Comparison of ENCODE assay signal across 8 cellular contexts in the genomic region with DNA sequence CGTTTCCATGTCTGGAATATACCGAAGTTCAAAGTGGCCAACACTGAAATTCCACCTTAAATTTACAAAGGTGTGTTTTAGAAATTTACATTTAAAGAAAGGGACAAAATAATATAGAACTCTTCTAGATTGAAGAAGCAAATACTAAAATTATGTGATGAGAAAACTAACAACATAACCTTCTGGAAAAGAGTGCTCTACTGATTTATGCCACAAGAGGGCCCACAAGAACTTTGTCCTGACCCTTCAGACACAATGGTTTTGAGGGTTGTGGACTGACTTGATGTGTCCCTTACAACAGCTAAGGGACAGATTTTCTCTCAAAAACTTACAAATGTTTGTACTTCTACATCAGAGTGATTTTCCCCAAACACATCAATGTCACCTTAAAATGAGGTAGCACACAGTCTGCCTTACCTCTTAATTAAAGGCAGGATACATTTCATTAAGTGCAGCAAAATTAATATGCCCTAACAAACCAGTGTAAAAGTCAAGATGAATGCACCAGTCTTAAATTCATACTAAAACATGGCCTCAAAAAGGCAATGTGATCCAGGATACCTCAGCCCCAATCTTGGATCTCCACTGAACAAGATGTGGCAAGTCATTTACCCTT. TPM values are rescaled to one million over a fixed set of nuclear protein-coding genes. Genes with fewer than 3 reads are reported as not detected.
A peak's percentile ranks its signal among the peaks of the same experiment; 100 is the strongest.
DNase-seq lines count a peak whose midpoint lies in the region; ATAC-seq and TF ChIP-seq lines count a peak whose summit lies in the region.

No MANE protein-coding gene starts in this region.

- no peak overlapping the region for H3K4me3 Mint-ChIP-seq in activated CD4-positive, alpha-beta T cell treated with anti-CD3 and anti-CD28 coated beads, Interleukin-2, amount 10 ng/mL, durations not matched to agents 24 days and 14 days
- no peak overlapping the region for H3K4me3 Mint-ChIP-seq in natural killer cell treated with Interleukin-12 subunit alpha and Interleukin-12 subunit beta and Interleukin-15 and Interleukin-18, amount 100 ng/mL, for 72 hours

- no peaks in the 10 kb centered on the region for H3K9me3 Mint-ChIP-seq in activated CD4-positive, alpha-beta T cell treated with anti-CD3 and anti-CD28 coated beads, Interleukin-2, amount 10 ng/mL, durations not matched to agents 24 days and 14 days
- no peaks in the 10 kb centered on the region for H3K9me3 Mint-ChIP-seq in natural killer cell treated with Interleukin-12 subunit alpha and Interleukin-12 subunit beta and Interleukin-15 and Interleukin-18, amount 100 ng/mL, for 72 hours

- peak; percentile 53; the same call in 1 of the 2 replicates for TF ChIP-seq CTCF in GM12875 (IDR thresholded peaks at IDR 0.05; ENCODE audit: borderline replicate concordance, insufficient read depth, low read depth, low read length)

- no peaks in the 10 kb centered on the region for H3K27me3 Mint-ChIP-seq in activated CD4-positive, alpha-beta T cell treated with anti-CD3 and anti-CD28 coated beads, Interleukin-2, amount 10 ng/mL, durations not matched to agents 24 days and 14 days
- no peaks in the 10 kb centered on the region for H3K27me3 Mint-ChIP-seq in natural killer cell treated with Interleukin-12 subunit alpha and Interleukin-12 subunit beta and Interleukin-15 and Interleukin-18, amount 100 ng/mL, for 72 hours

- ATAC-seq in HG02973 (IDR thresholded peaks at IDR 0.05; ENCODE audit: unreplicated experiment) = peak; percentile 67
- peak; percentile 72 to 73 for ATAC-seq in natural killer cell treated with Interleukin-12 subunit alpha and Interleukin-12 subunit beta and Interleukin-15 and Interleukin-18, amount 100 ng/mL, for 72 hours

- H3K27ac Mint-ChIP-seq in activated CD4-positive, alpha-beta T cell treated with anti-CD3 and anti-CD28 coated beads, Interleukin-2, amount 10 ng/mL, durations not matched to agents 24 days and 14 days = peak overlapping the region; percentile 25
- peak overlapping the region; percentile 10 to 23 for H3K27ac Mint-ChIP-seq in natural killer cell treated with Interleukin-12 subunit alpha and Interleukin-12 subunit beta and Interleukin-15 and Interleukin-18, amount 100 ng/mL, for 72 hours

- DNase-seq in AG08396 (ENCODE audit: low spot score) = peak; percentile 56
- peak; percentile 49 for DNase-seq in NCI-H345 (lab: John Stamatoyannopoulos, UW)
- DNase-seq in activated CD4-positive, alpha-beta T cell treated with anti-CD3 and anti-CD28 coated beads, Interleukin-2, amount 10 ng/mL, durations not matched to agents 24 days and 14 days = peak; percentile 87
- DNase-seq in fibroblast of gingiva (ENCODE audit: low read depth) = peak; percentile 64
- DNase-seq in natural killer cell treated with Interleukin-12 subunit alpha and Interleukin-12 subunit beta and Interleukin-15 and Interleukin-18, amount 100 ng/mL, for 72 hours (ENCODE audit: low spot score) = no peak
- no peak for DNase-seq in ecto neural progenitor cell (ENCODE audit: low spot score)

- intact Hi-C loops in activated CD4-positive, alpha-beta T cell treated with anti-CD3 and anti-CD28 coated beads, Interleukin-2, amount 10 ng/mL, durations not matched to agents 24 days and 14 days (cut with micrococcal nuclease) = loop anchor here (1.0 to 5.0 kb wide), 2 partner anchors 36 to 80 kb away; partner anchors contain the start of gene EIF2AK3

- H3K4me3 ChIP-seq in GM12875 (ENCODE audit: low read depth, low read length) = no peak overlapping the region

- H3K36me3 Mint-ChIP-seq in activated CD4-positive, alpha-beta T cell treated with anti-CD3 and anti-CD28 coated beads, Interleukin-2, amount 10 ng/mL, durations not matched to agents 24 days and 14 days (ENCODE audit: low read depth) = peaks cover 33% of the 10 kb centered on the region
- peaks cover 26% of the 10 kb centered on the region for H3K36me3 Mint-ChIP-seq in natural killer cell treated with Interleukin-12 subunit alpha and Interleukin-12 subunit beta and Interleukin-15 and Interleukin-18, amount 100 ng/mL, for 72 hours

- peaks cover 3% of the 10 kb centered on the region for H3K4me1 Mint-ChIP-seq in activated CD4-positive, alpha-beta T cell treated with anti-CD3 and anti-CD28 coated beads, Interleukin-2, amount 10 ng/mL, durations not matched to agents 24 days and 14 days
- peaks cover 0 to 3% of the 10 kb centered on the region in 2 donors for H3K4me1 Mint-ChIP-seq in natural killer cell treated with Interleukin-12 subunit alpha and Interleukin-12 subunit beta and Interleukin-15 and Interleukin-18, amount 100 ng/mL, for 72 hours (ENCODE audit: low read depth in 2 of 2)

RNA-seq across cellular contexts. Expression of gene EIF2AK3, which starts 36.2 kb away (rescaled TPM):
- 20.2 and 22.8 TPM in 2 replicates for total RNA-seq in activated CD4-positive, alpha-beta T cell treated with anti-CD3 and anti-CD28 coated beads, Interleukin-2, amount 10 ng/mL, durations not matched to agents 24 days and 14 days
- total RNA-seq in natural killer cell treated with Interleukin-12 subunit alpha and Interleukin-12 subunit beta and Interleukin-15 and Interleukin-18, amount 100 ng/mL, for 72 hours = 10 to 100 TPM; 32.4 to 34.1 TPM

Comparison
In these comparisons a context has a peak if more than half of its experiments do, and no peak if none do; other contexts are left out.
1. DNase-seq: peak in AG08396 (single experiment), NCI-H345 (single experiment), activated CD4-positive, alpha-beta T cell treated with anti-CD3 and anti-CD28 coated beads, Interleukin-2, amount 10 ng/mL, durations not matched to agents 24 days and 14 days (single experiment) and fibroblast of gingiva (single experiment); none in natural killer cell treated with Interleukin-12 subunit alpha and Interleukin-12 subunit beta and Interleukin-15 and Interleukin-18, amount 100 ng/mL, for 72 hours (single experiment) and ecto neural progenitor cell (single experiment).